In the genomic region with DNA sequence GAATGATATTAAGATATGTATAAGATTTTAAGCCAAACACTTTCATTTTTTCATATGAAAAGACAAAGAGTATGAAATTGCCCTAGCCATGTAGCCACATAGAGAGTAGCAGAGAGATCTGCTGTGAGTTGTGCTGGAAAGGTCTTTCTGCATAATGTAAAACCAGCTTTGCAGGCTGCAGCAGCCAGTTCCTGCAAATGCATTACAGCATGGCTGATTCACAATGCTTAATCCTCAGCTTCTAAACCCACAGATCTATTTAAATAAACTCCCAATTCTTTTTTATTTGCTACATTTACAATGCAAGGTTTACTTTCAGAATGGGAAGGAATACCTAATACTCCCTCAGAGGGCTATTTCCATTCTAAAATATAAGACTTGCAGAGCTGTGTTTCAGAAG, we compare ENCODE assay signal across 18 cellular contexts.
A peak's percentile ranks its signal among the peaks of the same experiment; 100 is the strongest.
DNase-seq lines count a peak whose midpoint lies in the region; ATAC-seq and TF ChIP-seq lines count a peak whose summit lies in the region.
"Had no signal": no experiment of that assay in that cellular context is flagged by ENCODE, and none has a peak within 500 bp of the region (broad histone marks: within the 10 kb centered on the region; RNA-seq: fewer than 3 reads in every experiment).

No MANE protein-coding gene starts in this region.

- no peak overlapping the region for H3K18ac ChIP-seq in IMR-90 (ENCODE audit: low read depth, low read length)

- H3K4me2 ChIP-seq in IMR-90 (ENCODE audit: low read depth, low read length) (no peak overlapping the region), osteoblast (ENCODE audit: insufficient read depth, low read length) (no peak overlapping the region)
- H3K4me2 ChIP-seq: SK-N-SH had no signal

- no peaks in the 10 kb centered on the region for H3K9me3 ChIP-seq in IMR-90 (ENCODE audit: control insufficient read depth, insufficient read depth, low read length)
- H3K9me3 ChIP-seq in adipocyte (ENCODE audit: control insufficient read depth, low read length), result no peaks in the 10 kb centered on the region
- H3K9me3 ChIP-seq in osteoblast (ENCODE audit: low read depth, low read length), result no peaks in the 10 kb centered on the region
- H3K9me3 ChIP-seq: SK-N-SH had no signal

- no peak overlapping the region for H3K14ac ChIP-seq in IMR-90 (replicated peaks; ENCODE audit: low read depth, low read length)

- H3K4me3 ChIP-seq in IMR-90 (ENCODE audit: insufficient read depth, low read depth, low read length), result no peak overlapping the region
- no peak overlapping the region for H3K4me3 ChIP-seq in adipocyte (ENCODE audit: low read length)
- H3K4me3 ChIP-seq in osteoblast (ENCODE audit: insufficient read depth, low read length), result no peak overlapping the region

- no peak overlapping the region for H2BK15ac ChIP-seq in IMR-90 (ENCODE audit: low read depth, low read length)

- H3K9ac ChIP-seq in IMR-90 (ENCODE audit: low read depth, low read length) (no peak overlapping the region), adipocyte (ENCODE audit: low read length) (no peak overlapping the region)
- H3K9ac ChIP-seq: SK-N-SH had no signal

- dilution Hi-C loops in IMR-90 (cut with HindIII; ENCODE audit: low sequenced_read_pairs, unreplicated experiment), result no loop called here

- H3K4ac ChIP-seq in IMR-90 (ENCODE audit: low read depth, low read length), result no peak overlapping the region

- no peak overlapping the region for H4K8ac ChIP-seq in IMR-90 (ENCODE audit: low read depth in 2 of 2, low read length in 2 of 2)

- H3K9me1 ChIP-seq in IMR-90 (ENCODE audit: insufficient read depth, low read length), result no peaks in the 10 kb centered on the region

- no peak overlapping the region for H2AK9ac ChIP-seq in IMR-90 (replicated peaks; ENCODE audit: low read depth, low read length, poor library complexity)

- peak; percentile 69 for DNase-seq in IMR-90
- DNase-seq in adipocyte (ENCODE audit: low read depth), result peak; percentile 18
- DNase-seq in fibroblast of peridontal ligament (ENCODE audit: extremely low read depth), result peak; percentile 60
- no peak for DNase-seq in osteoblast (ENCODE audit: insufficient read length, low spot score, missing footprints)
- no peak for DNase-seq in COLO829 (ENCODE audit: low spot score)
- no peak for DNase-seq in left ventricle myocardium superior
- DNase-seq in inferior parietal cortex (ENCODE audit: extremely low spot score), result no peak
- DNase-seq in stimulated activated CD4-positive, alpha-beta T cell treated with anti-CD3 and anti-CD28 coated beads, Interleukin-4, amount 100 ng/mL, for 4 hours, result no peak
- DNase-seq: DND-41; Karpas-422; NCI-H1048; NCI-H1436 treated with DMSO at 0.1 percent for 48 hours; NCI-H2029; NCI-H748 treated with DMSO at 0.1 percent for 48 hours; NK-92 treated with Interleukin-12 subunit alpha and Interleukin-12 subunit beta, amount 100 ng/mL, for 24 hours; SHP77; SK-N-SH had no signal

- in situ Hi-C loops in IMR-90 (cut with MboI; ENCODE audit: low sequenced_read_pairs), result no loop called here

- no peak overlapping the region for H3K23ac ChIP-seq in IMR-90 (ENCODE audit: low read depth, low read length)

- H3K4me1 ChIP-seq in IMR-90 (ENCODE audit: control insufficient read depth, insufficient read depth, low read length) (no peaks in the 10 kb centered on the region), adipocyte (ENCODE audit: control insufficient read depth, insufficient read depth, low read length) (no peaks in the 10 kb centered on the region), osteoblast (ENCODE audit: insufficient read depth, low read length) (no peaks in the 10 kb centered on the region)

- H3K79me1 ChIP-seq in IMR-90 (ENCODE audit: low read depth in 1 of 2, low read length in 2 of 2), result no peaks in the 10 kb centered on the region

- H3K36me3 ChIP-seq in IMR-90 (ENCODE audit: control insufficient read depth, insufficient read depth, low read length) (no peaks in the 10 kb centered on the region), adipocyte (ENCODE audit: control insufficient read depth, insufficient read depth, low read length, severe bottlenecking) (no peaks in the 10 kb centered on the region), osteoblast (ENCODE audit: insufficient read depth, low read length) (no peaks in the 10 kb centered on the region)

- ATAC-seq in IMR-90 (ENCODE audit: low read depth) (peak; percentile 93), left ventricle myocardium superior (no peak)

- TF ChIP-seq CTCF in IMR-90 (conservative IDR thresholded peaks at IDR 0.05; ENCODE audit: low read depth, low read length) (no peak), osteoblast (IDR thresholded peaks at IDR 0.05; ENCODE audit: extremely low read depth, low read depth, low read length) (no peak)

- H3K56ac ChIP-seq in IMR-90 (ENCODE audit: extremely low read depth, insufficient read depth, low read length), result no peak overlapping the region

- no peak overlapping the region for H2BK120ac ChIP-seq in IMR-90 (ENCODE audit: low read depth, low read length)

- H4K20me1 ChIP-seq in IMR-90 (ENCODE audit: insufficient read depth, low read length) (no peaks in the 10 kb centered on the region), osteoblast (ENCODE audit: insufficient read depth, low read length) (no peaks in the 10 kb centered on the region)

- H2BK20ac ChIP-seq in IMR-90 (ENCODE audit: low read depth, low read length), result no peak overlapping the region

- H2AK5ac ChIP-seq in IMR-90 (ENCODE audit: low read depth, low read length), result no peak overlapping the region

- H2AFZ ChIP-seq in IMR-90 (replicated peaks; ENCODE audit: low read length, poor library complexity) (no peak overlapping the region), osteoblast (ENCODE audit: low read length) (peak overlapping the region; percentile 23)

- H3K79me2 ChIP-seq in osteoblast (ENCODE audit: insufficient read depth, low read length), result no peaks in the 10 kb centered on the region

- H3K27ac ChIP-seq in IMR-90 (ENCODE audit: insufficient read depth, low read length) (no peak overlapping the region), osteoblast (ENCODE audit: low read depth, low read length) (no peak overlapping the region)
- H3K27ac ChIP-seq: C4-2B had no signal

- BruUV-seq in IMR-90 (replicated peaks; lab: Mats Ljungman, UMichigan), result no TSS peak

- no peak for TF ChIP-seq POLR2A in IMR-90 (IDR thresholded peaks at IDR 0.05; ENCODE audit: low read depth, low read length)

- no peak overlapping the region for H4K5ac ChIP-seq in IMR-90 (ENCODE audit: low read depth, low read length)

- no peak for TF ChIP-seq RAD21 in IMR-90 (IDR thresholded peaks at IDR 0.05; ENCODE audit: low read length)

- intact Hi-C loops in IMR-90 (cut with micrococcal nuclease) (no loop called here), left ventricle myocardium superior (cut with micrococcal nuclease) (no loop called here)

- no peaks in the 10 kb centered on the region for H3K27me3 ChIP-seq in IMR-90 (ENCODE audit: control insufficient read depth, insufficient read depth, low read length)
- H3K27me3 ChIP-seq in adipocyte (replicated peaks; ENCODE audit: control insufficient read depth, insufficient read depth, low read length), result no peaks in the 10 kb centered on the region
- no peaks in the 10 kb centered on the region for H3K27me3 ChIP-seq in osteoblast (ENCODE audit: insufficient read depth, low read length)

- POLR2A ChIA-PET in IMR-90 (lab: Charles Lee; ENCODE audit: unreplicated experiment), result no interaction called here

- CTCF ChIA-PET in IMR-90 (lab: Yijun Ruan, JAX), result interaction anchor here (0.6 to 1.0 kb wide), 2 partner anchors 8 to 357 kb away, joined by 3 to 8 read pairs; no protein-coding TSS in a partner anchor

- H4K91ac ChIP-seq in IMR-90 (ENCODE audit: insufficient read depth, low read depth, low read length), result no peak overlapping the region

- no peak overlapping the region for H2BK5ac ChIP-seq in IMR-90 (ENCODE audit: low read depth, low read length, poor library complexity, severe bottlenecking)

TF ChIP-seq in IMR-90, 13 proteins besides CTCF, POLR2A, EP300 and RAD21:
- TF ChIP-seq NFE2L2 (IDR thresholded peaks at IDR 0.05; ENCODE audit: low read depth, low read length), result no peak
- TF ChIP-seq MAFK (IDR thresholded peaks at IDR 0.05; ENCODE audit: low read depth, low read length), result no peak
- TF ChIP-seq SMC3 (IDR thresholded peaks at IDR 0.05; ENCODE audit: low read depth, low read length), result no peak
- no peak for TF ChIP-seq CEBPB (IDR thresholded peaks at IDR 0.05; ENCODE audit: low read depth, low read length)
- TF ChIP-seq MXI1 (IDR thresholded peaks at IDR 0.05; ENCODE audit: borderline replicate concordance, low read depth, low read length), result no peak
- TF ChIP-seq RFX5 (IDR thresholded peaks at IDR 0.05; ENCODE audit: low read depth, low read length), result no peak
- no peak for TF ChIP-seq CHD1 (IDR thresholded peaks at IDR 0.05; ENCODE audit: low read depth, low read length)
- no peak for TF ChIP-seq FOS (IDR thresholded peaks at IDR 0.05; ENCODE audit: low read depth, low read length)
- TF ChIP-seq, protein P1, sequence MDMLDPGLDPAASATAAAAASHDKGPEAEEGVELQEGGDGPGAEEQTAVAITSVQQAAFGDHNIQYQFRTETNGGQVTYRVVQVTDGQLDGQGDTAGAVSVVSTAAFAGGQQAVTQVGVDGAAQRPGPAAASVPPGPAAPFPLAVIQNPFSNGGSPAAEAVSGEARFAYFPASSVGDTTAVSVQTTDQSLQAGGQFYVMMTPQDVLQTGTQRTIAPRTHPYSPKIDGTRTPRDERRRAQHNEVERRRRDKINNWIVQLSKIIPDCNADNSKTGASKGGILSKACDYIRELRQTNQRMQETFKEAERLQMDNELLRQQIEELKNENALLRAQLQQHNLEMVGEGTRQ (IDR thresholded peaks at IDR 0.05; ENCODE audit: low read depth, low read length), result no peak
- TF ChIP-seq RCOR1 (IDR thresholded peaks at IDR 0.05; ENCODE audit: insufficient replicate concordance, low read length), result no peak
- TF ChIP-seq MAZ (IDR thresholded peaks at IDR 0.05; ENCODE audit: borderline replicate concordance, low read depth, low read length), result no peak
- TF ChIP-seq BHLHE40 (IDR thresholded peaks at IDR 0.05; ENCODE audit: low read depth, low read length), result no peak
- TF ChIP-seq, protein P2, sequence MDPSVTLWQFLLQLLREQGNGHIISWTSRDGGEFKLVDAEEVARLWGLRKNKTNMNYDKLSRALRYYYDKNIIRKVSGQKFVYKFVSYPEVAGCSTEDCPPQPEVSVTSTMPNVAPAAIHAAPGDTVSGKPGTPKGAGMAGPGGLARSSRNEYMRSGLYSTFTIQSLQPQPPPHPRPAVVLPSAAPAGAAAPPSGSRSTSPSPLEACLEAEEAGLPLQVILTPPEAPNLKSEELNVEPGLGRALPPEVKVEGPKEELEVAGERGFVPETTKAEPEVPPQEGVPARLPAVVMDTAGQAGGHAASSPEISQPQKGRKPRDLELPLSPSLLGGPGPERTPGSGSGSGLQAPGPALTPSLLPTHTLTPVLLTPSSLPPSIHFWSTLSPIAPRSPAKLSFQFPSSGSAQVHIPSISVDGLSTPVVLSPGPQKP (IDR thresholded peaks at IDR 0.05; ENCODE audit: borderline replicate concordance, low read depth, low read length), result no peak

Comparison
In these comparisons a context has a peak if more than half of its experiments do, and no peak if none do; other contexts are left out.
1. DNase-seq: peak in IMR-90 (single experiment), adipocyte (single experiment) and fibroblast of peridontal ligament (single experiment); none in osteoblast (single experiment), COLO829 (single experiment), left ventricle myocardium superior (single experiment), inferior parietal cortex (single experiment) and stimulated activated CD4-positive, alpha-beta T cell treated with anti-CD3 and anti-CD28 coated beads, Interleukin-4, amount 100 ng/mL, for 4 hours (0 of 2).